Comparison of ENCODE assay signal across 8 cellular contexts in genomic region chr22:19853879-19854777, GRCh38. TPM values are rescaled to one million over a fixed set of nuclear protein-coding genes. Genes with fewer than 3 reads are reported as not detected.
DNase-seq lines count a peak whose midpoint lies in the region; ATAC-seq, FAIRE-seq and TF ChIP-seq lines count a peak whose summit lies in the region.

No MANE protein-coding gene starts in this region.

- WGBS in HepG2 (ENCODE audit: low lambda C conversion rate), result under 1% methylated on average over 21 of the region's 49 CpGs

- DNase-seq in ACHN (peak; percentile 5), MM.1S (peak; percentile 22), bronchial epithelial cell (ENCODE audit: low read depth) (no peak), HepG2 (ENCODE audit: low spot score) (no peak)

- TF ChIP-seq EP300 in HepG2 (IDR thresholded peaks at IDR 0.05; ENCODE audit: low read depth in 2 of 2, low read length in 2 of 2), result no peak
- TF ChIP-seq EP300 in HepG2 (CRISPR knock-in tag; IDR thresholded peaks at IDR 0.05; ENCODE audit: borderline replicate concordance), result no peak

- peak overlapping the region; percentile 84 for H3K4me3 ChIP-seq in MM.1S (ENCODE audit: low read length)
- peak overlapping the region; percentile 87 for H3K4me3 ChIP-seq in bronchial epithelial cell (ENCODE audit: low read depth, low read length)
- H3K4me3 ChIP-seq in HepG2 (replicated peaks in 1 of 3; ENCODE audit: insufficient read depth in 1 of 3, low read depth in 2 of 3, low read length in 3 of 3), result peak overlapping the region; percentile 70 to 96 (median 94)
- peak overlapping the region; percentile 77 to 98 (median 95) for H3K4me3 ChIP-seq in subcutaneous abdominal adipose tissue (ENCODE audit: low read depth in 1 of 5, low read length in 5 of 5)

- POLR2A ChIA-PET in HepG2 (lab: Yijun Ruan, JAX), result interaction anchor here (0.7 to 3.2 kb wide), 10 partner anchors 13 to 124 kb away, joined by 3 to 18 read pairs (median 5); partner anchors contain the start of genes COMT and TXNRD2

- H3K4me1 ChIP-seq in MM.1S (ENCODE audit: low read length) (peaks cover 38% of the 10 kb centered on the region), HepG2 (ENCODE audit: insufficient read depth, low read length) (peaks cover 52% of the 10 kb centered on the region), subcutaneous abdominal adipose tissue (ENCODE audit: control insufficient read depth in 5 of 5, insufficient read depth in 5 of 5, low read length in 5 of 5) (peaks cover 6 to 36% (median 33%) of the 10 kb centered on the region in 5 donors)

- BruUV-seq in HepG2 (replicated peaks; lab: Mats Ljungman, UMichigan), result no TSS peak

- H3K27ac ChIP-seq in MM.1S (ENCODE audit: low read length) (peak overlapping the region; percentile 38; the same call in 1 of the 2 replicates), HepG2 (ENCODE audit: extremely low read length, insufficient read depth, low read length) (peak overlapping the region; percentile 81), subcutaneous abdominal adipose tissue (ENCODE audit: low read depth, low read length) (peak overlapping the region; percentile 60)

- H3K9me3 ChIP-seq in MM.1S (replicated peaks; ENCODE audit: insufficient read depth, low read length) (no peaks in the 10 kb centered on the region), HepG2 (ENCODE audit: low read length) (no peaks in the 10 kb centered on the region), subcutaneous abdominal adipose tissue (ENCODE audit: control insufficient read depth in 5 of 5, low read length in 5 of 5) (no peaks in the 10 kb centered on the region)

- no peaks in the 10 kb centered on the region for H4K20me1 ChIP-seq in MM.1S (ENCODE audit: insufficient read depth, low read length)
- H4K20me1 ChIP-seq in HepG2 (ENCODE audit: insufficient read depth, low read length), result peaks cover 9% of the 10 kb centered on the region

- H3K9me2 ChIP-seq in MM.1S (replicated peaks; ENCODE audit: insufficient read depth, low read length), result no peaks in the 10 kb centered on the region

- peaks cover 11% of the 10 kb centered on the region; the same call in 1 of the 2 replicates for H3F3A ChIP-seq in MM.1S (ENCODE audit: insufficient read depth, low read length)

- no peak for TF ChIP-seq POLR2A in HepG2 (IDR thresholded peaks at IDR 0.05; ENCODE audit: insufficient read depth in 1 of 2, low read depth in 2 of 2, low read length in 2 of 2)

- FAIRE-seq in bronchial epithelial cell (lab: Jason Lieb, UNC) (no peak), HepG2 (lab: Jason Lieb, UNC) (no peak)

- TF ChIP-seq RAD21 in HepG2 (CRISPR knock-in tag; IDR thresholded peaks at IDR 0.05), result no peak; the same call in 1 of the 2 replicates

- in situ Hi-C loops in ACHN (cut with HindIII; ENCODE audit: low pct_ligation_motif_present, low pct_unique_long_range_greater_than_20kb, low sequenced_read_pairs), result no loop called here
- in situ Hi-C loops in HepG2 (cut with HindIII; ENCODE audit: extremely low pct_ligation_motif_present, low pct_unique_long_range_greater_than_20kb), result loop anchor here (5.0 kb wide), 1 partner anchor 48 kb away; no protein-coding TSS in a partner anchor

- TF ChIP-seq CTCF in MM.1S (IDR thresholded peaks at IDR 0.05; ENCODE audit: low read length), result no peak
- TF ChIP-seq CTCF in bronchial epithelial cell (IDR thresholded peaks at IDR 0.05; ENCODE audit: insufficient read depth, low read length, severe bottlenecking), result no peak
- no peak for TF ChIP-seq CTCF in HepG2 (CRISPR knock-in tag; IDR thresholded peaks at IDR 0.05)

- peak overlapping the region; percentile 95 for H3K9ac ChIP-seq in MM.1S (ENCODE audit: low read length)
- peak overlapping the region; percentile 95 for H3K9ac ChIP-seq in HepG2 (ENCODE audit: insufficient read depth, low read depth, low read length)
- peak overlapping the region; percentile 79 to 99 (median 82) for H3K9ac ChIP-seq in subcutaneous abdominal adipose tissue (ENCODE audit: low read length in 5 of 5)

- H3K36me3 ChIP-seq in MM.1S (replicated peaks; ENCODE audit: insufficient read depth, low read length) (no peaks in the 10 kb centered on the region), bronchial epithelial cell (ENCODE audit: control insufficient read depth, insufficient read depth, low read length) (peaks cover 16% of the 10 kb centered on the region), HepG2 (replicated peaks in 1 of 2; ENCODE audit: control insufficient read depth in 1 of 2, insufficient read depth in 2 of 2, low read length in 2 of 2) (peaks cover 6 to 26% of the 10 kb centered on the region in 2 experiments), subcutaneous abdominal adipose tissue (ENCODE audit: control insufficient read depth in 5 of 5, insufficient read depth in 5 of 5, low read length in 5 of 5) (peaks cover 0 to 34% (median 25%) of the 10 kb centered on the region in 5 donors)

- intact Hi-C loops in HepG2 (cut with micrococcal nuclease; ENCODE audit: unreplicated experiment), result loop anchor here (1.0 kb wide), 1 partner anchor 27 kb away; no protein-coding TSS in a partner anchor

- H3K27me3 ChIP-seq in MM.1S (replicated peaks; ENCODE audit: insufficient read depth, low read length) (no peaks in the 10 kb centered on the region), bronchial epithelial cell (ENCODE audit: control insufficient read depth, insufficient read depth, low read length) (no peaks in the 10 kb centered on the region), HepG2 (ENCODE audit: control insufficient read depth in 1 of 2, insufficient read depth in 2 of 2, low read length in 2 of 2) (no peaks in the 10 kb centered on the region; a peak in 1 of 5 replicates), subcutaneous abdominal adipose tissue (ENCODE audit: control insufficient read depth in 5 of 5, insufficient read depth in 4 of 5, low read length in 5 of 5) (no peaks in the 10 kb centered on the region)

- H2AFZ ChIP-seq in MM.1S (ENCODE audit: low read length) (peak overlapping the region; percentile 61), HepG2 (ENCODE audit: low read length) (no peak overlapping the region)

- H3K79me2 ChIP-seq in MM.1S (ENCODE audit: low read length) (peaks cover 59% of the 10 kb centered on the region), HepG2 (ENCODE audit: insufficient read depth, low read length) (peaks cover 45% of the 10 kb centered on the region)

- ATAC-seq in GM19397 (IDR thresholded peaks at IDR 0.05; ENCODE audit: unreplicated experiment), result peak; percentile 4
- peak; percentile 17 for ATAC-seq in HepG2
- no peak for ATAC-seq in HG02870 (IDR thresholded peaks at IDR 0.05; ENCODE audit: unreplicated experiment)
- no peak for ATAC-seq in HG03565 (IDR thresholded peaks at IDR 0.05; ENCODE audit: unreplicated experiment)

- H3K4me2 ChIP-seq in MM.1S (ENCODE audit: low read depth, low read length), result peak overlapping the region; percentile 96
- H3K4me2 ChIP-seq in HepG2 (ENCODE audit: low read depth, low read length), result peak overlapping the region; percentile 80

- CTCF ChIA-PET in HepG2 (lab: Yijun Ruan, JAX; ENCODE audit: low intra/inter-chr PET ratio, low total read pairs), result no interaction called here

RNA-seq across cellular contexts. Expression of gene GNB1L, which starts 0.5 kb away (rescaled TPM):
- 2.8 and 7.6 TPM in 2 replicates for total RNA-seq in bronchial epithelial cell
- total RNA-seq in HepG2 (2016; rRNA removed; fragmentation: Illumina TruSeq; extraction: Trizol), result 7.4 and 7.7 TPM in 2 replicates
- 2.1 and 3.2 TPM in 2 replicates for total RNA-seq in HepG2 (2016; cell fraction: cytosol; rRNA removed; fragmentation: Illumina TruSeq; extraction: Trizol; ENCODE audit: low read depth)
- 7.8 and 8.7 TPM in 2 replicates for total RNA-seq in HepG2 (2016; cell fraction: insoluble cytoplasmic fraction; rRNA removed; fragmentation: Illumina TruSeq; extraction: Trizol)
- total RNA-seq in HepG2 (2016; cell fraction: membrane; rRNA removed; fragmentation: Illumina TruSeq; extraction: Trizol), result 4.1 and 4.4 TPM in 2 replicates
- total RNA-seq in HepG2 (2016; cell fraction: nucleus; rRNA removed; fragmentation: Illumina TruSeq; extraction: Trizol), result 4.8 and 5.3 TPM in 2 replicates
- polyA plus RNA-seq in HepG2 (2011; rRNA removed), result 2.1 and 2.5 TPM in 2 replicates
- 1.7 and 3.9 TPM in 2 replicates for polyA plus RNA-seq in HepG2 (2011; cell fraction: cytosol; rRNA removed)
- 4.7 and 6.8 TPM in 2 replicates for polyA plus RNA-seq in HepG2 (2011; cell fraction: nucleus; rRNA removed)
- 2.4 and 4.1 TPM in 2 replicates for polyA plus RNA-seq in HepG2 (2012)
- 1.7 and 2.3 TPM in 2 replicates for polyA plus RNA-seq in HepG2 (2016; cell fraction: cytosol; fragmentation: Illumina TruSeq; extraction: Trizol; ENCODE audit: low read depth)
- polyA plus RNA-seq in HepG2 (2016; cell fraction: insoluble cytoplasmic fraction; fragmentation: Illumina TruSeq; extraction: Trizol; ENCODE audit: low read depth), result 5.9 and 6.5 TPM in 2 replicates
- polyA plus RNA-seq in HepG2 (2016; cell fraction: membrane; fragmentation: Illumina TruSeq; extraction: Trizol; ENCODE audit: low read depth), result 2.8 and 3.1 TPM in 2 replicates
- polyA plus RNA-seq in HepG2 (2016; cell fraction: nucleus; fragmentation: Illumina TruSeq; extraction: Trizol; ENCODE audit: insufficient read depth, low read depth), result 4.2 and 7.0 TPM in 2 replicates
- 2.4 and 4.9 TPM in 2 replicates for polyA minus RNA-seq in HepG2 (2011; rRNA and poly(A)+ RNA removed; ENCODE audit: low replicate concordance)
- polyA minus RNA-seq in HepG2 (2011; cell fraction: cytosol; rRNA and poly(A)+ RNA removed), result 1.7 and 2.4 TPM in 2 replicates
- polyA minus RNA-seq in HepG2 (2011; cell fraction: nucleus; rRNA and poly(A)+ RNA removed), result 0.75 and 1.8 TPM in 2 replicates

RNA-seq across cellular contexts. Expression of gene RTL10, which starts 0.5 kb away (rescaled TPM):
- 9.5 and 11.0 TPM in 2 replicates for total RNA-seq in bronchial epithelial cell
- total RNA-seq in HepG2 (2016; rRNA removed; fragmentation: Illumina TruSeq; extraction: Trizol), result 14.1 and 17.6 TPM in 2 replicates
- total RNA-seq in HepG2 (2016; cell fraction: cytosol; rRNA removed; fragmentation: Illumina TruSeq; extraction: Trizol; ENCODE audit: low read depth), result 2.4 and 2.6 TPM in 2 replicates
- total RNA-seq in HepG2 (2016; cell fraction: insoluble cytoplasmic fraction; rRNA removed; fragmentation: Illumina TruSeq; extraction: Trizol), result 10.3 and 13.8 TPM in 2 replicates
- 6.4 and 6.7 TPM in 2 replicates for total RNA-seq in HepG2 (2016; cell fraction: membrane; rRNA removed; fragmentation: Illumina TruSeq; extraction: Trizol)
- total RNA-seq in HepG2 (2016; cell fraction: nucleus; rRNA removed; fragmentation: Illumina TruSeq; extraction: Trizol), result 15.1 and 15.3 TPM in 2 replicates
- 15.8 and 18.2 TPM in 2 replicates for polyA plus RNA-seq in HepG2 (2011; rRNA removed)
- 8.3 and 9.5 TPM in 2 replicates for polyA plus RNA-seq in HepG2 (2011; cell fraction: cytosol; rRNA removed)
- 47.3 and 53.1 TPM in 2 replicates for polyA plus RNA-seq in HepG2 (2011; cell fraction: nucleus; rRNA removed)
- polyA plus RNA-seq in HepG2 (2012), result 11.3 and 11.9 TPM in 2 replicates
- 1.3 and 1.5 TPM in 2 replicates for polyA plus RNA-seq in HepG2 (2016; cell fraction: cytosol; fragmentation: Illumina TruSeq; extraction: Trizol; ENCODE audit: low read depth)
- polyA plus RNA-seq in HepG2 (2016; cell fraction: insoluble cytoplasmic fraction; fragmentation: Illumina TruSeq; extraction: Trizol; ENCODE audit: low read depth), result 8.2 and 12.3 TPM in 2 replicates
- polyA plus RNA-seq in HepG2 (2016; cell fraction: membrane; fragmentation: Illumina TruSeq; extraction: Trizol; ENCODE audit: low read depth), result 2.5 and 3.1 TPM in 2 replicates
- 23.5 and 25.4 TPM in 2 replicates for polyA plus RNA-seq in HepG2 (2016; cell fraction: nucleus; fragmentation: Illumina TruSeq; extraction: Trizol; ENCODE audit: insufficient read depth, low read depth)
- 46.0 and 112 TPM in 2 replicates for polyA minus RNA-seq in HepG2 (2011; rRNA and poly(A)+ RNA removed; ENCODE audit: low replicate concordance)
- polyA minus RNA-seq in HepG2 (2011; cell fraction: cytosol; rRNA and poly(A)+ RNA removed), result 8.4 and 10.0 TPM in 2 replicates
- 21.9 and 23.7 TPM in 2 replicates for polyA minus RNA-seq in HepG2 (2011; cell fraction: nucleus; rRNA and poly(A)+ RNA removed)

Comparison
In these comparisons a context has a peak if more than half of its experiments do, and no peak if none do; other contexts are left out.
1. DNase-seq: peak in ACHN (single experiment) and MM.1S (single experiment); none in bronchial epithelial cell (single experiment) and HepG2 (single experiment).
2. ATAC-seq: peak in GM19397 (single experiment) and HepG2 (single experiment); none in HG02870 (single experiment) and HG03565 (single experiment).
3. Peak in every context shown above with its lines, with median percentiles within 50 percentile points of each other: H3K27ac ChIP-seq, H3K4me3 ChIP-seq and H3K9ac ChIP-seq.